Comparison of ENCODE assay signal across 2 cellular contexts in genomic region chr6:156910938-156911337, GRCh38.
A peak's percentile ranks its signal among the peaks of the same experiment; 100 is the strongest.
TF ChIP-seq lines count a peak whose summit lies in the region.

No MANE protein-coding gene starts in this region.

TF ChIP-seq in SK-N-SH, 30 proteins besides CTCF, POLR2A, EP300 and RAD21:
- TF ChIP-seq PBX3 (IDR thresholded peaks at IDR 0.05) (0 out of 2 replicates have a peak, but pooled peaks have one; percentile 5), USF2 (IDR thresholded peaks at IDR 0.05; ENCODE audit: borderline replicate concordance, low read depth, low read length) (no peak), MXI1 (IDR thresholded peaks at IDR 0.05; ENCODE audit: low read depth, low read length) (no peak), SIN3A (IDR thresholded peaks at IDR 0.05; ENCODE audit: borderline replicate concordance, low read depth, low read length) (no peak), TAF1 (IDR thresholded peaks at IDR 0.05; ENCODE audit: borderline replicate concordance, low read depth, low read length) (no peak), TEAD4 (IDR thresholded peaks at IDR 0.05; ENCODE audit: borderline replicate concordance, insufficient read depth) (no peak), FOXM1 (IDR thresholded peaks at IDR 0.05; ENCODE audit: low read depth) (no peak)
TF ChIP-seq in SK-N-SH: peak in this region for 1.

TF ChIP-seq in SK-N-SH treated with all-trans-retinoic acid at 6 μM for 48 hours, 23 proteins besides CTCF, POLR2A, EP300 and RAD21 (continued from another document):
- TF ChIP-seq TSHZ2 (CRISPR knock-in tag; IDR thresholded peaks at IDR 0.05) (no peak), RARB (CRISPR knock-in tag; IDR thresholded peaks at IDR 0.05) (no peak), ISL1 (CRISPR knock-in tag; IDR thresholded peaks at IDR 0.05) (no peak), ZNF565 (CRISPR knock-in tag; conservative IDR thresholded peaks at IDR 0.05; ENCODE audit: low read depth) (no peak), ARNTL (CRISPR knock-in tag; IDR thresholded peaks at IDR 0.05; ENCODE audit: borderline replicate concordance, low read depth) (no peak)
